Comparison of ENCODE assay signal across 9 cellular contexts in the genomic region with DNA sequence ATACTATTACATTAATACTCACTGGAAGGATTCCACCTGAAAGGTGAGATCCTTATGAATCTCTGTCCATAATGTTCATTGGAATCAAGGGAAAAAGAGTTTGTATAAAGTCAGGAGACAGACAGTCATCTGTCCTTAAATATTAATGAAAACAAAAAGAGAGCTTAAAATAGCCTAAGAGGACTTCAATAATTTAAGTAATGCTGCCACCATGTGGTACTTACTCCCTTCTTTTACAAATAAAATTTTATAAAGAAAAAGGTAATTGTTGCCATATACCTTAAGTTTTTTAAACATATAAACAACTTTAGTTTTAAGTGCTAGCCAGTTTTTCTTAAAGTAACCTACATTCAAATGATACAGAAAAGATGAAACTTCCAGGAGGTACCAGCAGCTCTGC. TPM values are rescaled to one million over a fixed set of nuclear protein-coding genes. Genes with fewer than 3 reads are reported as not detected.
DNase-seq lines count a peak whose midpoint lies in the region; ATAC-seq, FAIRE-seq and TF ChIP-seq lines count a peak whose summit lies in the region.
"Had no signal": no experiment of that assay in that cellular context is flagged by ENCODE, and none has a peak within 500 bp of the region (broad histone marks: within the 10 kb centered on the region; RNA-seq: fewer than 3 reads in every experiment).

No MANE protein-coding gene starts in this region.

- ATAC-seq in Panc1 = no peak

- no peak overlapping the region for H3K4me3 ChIP-seq in Panc1 (ENCODE audit: low read depth in 2 of 2, low read length in 2 of 2)
- H3K4me3 ChIP-seq in fibroblast of the aortic adventitia (ENCODE audit: low read depth, low read length) = no peak overlapping the region
- H3K4me3 ChIP-seq in transverse colon = no peak overlapping the region

- H3K27me3 ChIP-seq in Panc1 (ENCODE audit: control insufficient read depth, insufficient read depth, low read length) (no peaks in the 10 kb centered on the region), transverse colon (no peaks in the 10 kb centered on the region)

- TF ChIP-seq POLR2A in transverse colon (IDR thresholded peaks at IDR 0.05) = no peak

- in situ Hi-C loops in Panc1 (cut with HindIII; ENCODE audit: low pct_unique_long_range_greater_than_20kb, low sequenced_read_pairs) (no loop called here), transverse colon (cut with MboI; ENCODE audit: low pct_ligation_motif_present in 1 of 4, low pct_unique_long_range_greater_than_20kb in 1 of 4, low sequenced_read_pairs in 3 of 4) (no loop called here)

- TF ChIP-seq CTCF in Panc1 (IDR thresholded peaks at IDR 0.05) = peak; percentile 41; the same call in 1 of the 2 replicates
- peak; percentile 35 for TF ChIP-seq CTCF in fibroblast of the aortic adventitia (IDR thresholded peaks at IDR 0.05; ENCODE audit: insufficient read depth, low read length)
- TF ChIP-seq CTCF in transverse colon (IDR thresholded peaks at IDR 0.05) = peak in 1 of 5 experiments; percentile 16

- H3K27ac ChIP-seq in Panc1 (ENCODE audit: low read length) (no peak overlapping the region), transverse colon (no peak overlapping the region)

- CTCF ChIA-PET in Panc1 (lab: Charles Lee) = no interaction called here

- BruUV-seq in Panc1 (replicated peaks; lab: Mats Ljungman, UMichigan) = no TSS peak

- peak; percentile 14 for DNase-seq in A172 (ENCODE audit: low spot score)
- peak; percentile 48 for DNase-seq in EH (ENCODE audit: low read depth)
- DNase-seq in Panc1 (ENCODE audit: low read depth, low spot score) = no peak
- DNase-seq in fibroblast of the aortic adventitia (ENCODE audit: low read depth) = peak; percentile 73
- no peak for DNase-seq in GF-D8 (lab: John Stamatoyannopoulos, UW)
- DNase-seq in GM19239 (ENCODE audit: insufficient read length, low spot score) = no peak
- DNase-seq in NCI-H187 (lab: John Stamatoyannopoulos, UW) = no peak
- DNase-seq in transverse colon = no peak
- DNase-seq: RPMI8226 had no signal

- intact Hi-C loops in Panc1 (cut with micrococcal nuclease; ENCODE audit: unreplicated experiment) (loop anchor here (5.0 kb wide), 1 partner anchor 337 kb away; no protein-coding TSS in a partner anchor), transverse colon (cut with DNase I; ENCODE audit: low total_unique reads) (no loop called here)

- H3K9me3 ChIP-seq in Panc1 (ENCODE audit: control insufficient read depth, insufficient read depth, low read depth, low read length) (no peaks in the 10 kb centered on the region), transverse colon (no peaks in the 10 kb centered on the region)

- no peak for TF ChIP-seq EP300 in transverse colon (IDR thresholded peaks at IDR 0.05; ENCODE audit: low read depth)

- FAIRE-seq in GM19239 (lab: Jason Lieb, UNC) = no peak

- peaks cover 7% of the 10 kb centered on the region; the same call in 1 of the 2 replicates for H3K36me3 ChIP-seq in Panc1 (ENCODE audit: control insufficient read depth, insufficient read depth, low read length)
- H3K36me3 ChIP-seq in transverse colon = no peaks in the 10 kb centered on the region

- POLR2A ChIA-PET in Panc1 (lab: Charles Lee) = no interaction called here

- peaks cover 10% of the 10 kb centered on the region; the same call in 1 of the 2 replicates for H3K4me1 ChIP-seq in Panc1 (ENCODE audit: control insufficient read depth, insufficient read depth, low read length)
- H3K4me1 ChIP-seq in transverse colon = peaks cover 0 to 7% (median 3%) of the 10 kb centered on the region in 4 donors

RNA-seq across cellular contexts. Expression of a gene that starts 5.1 kb away (rescaled TPM):
- 13.2 and 13.5 TPM in 2 replicates for total RNA-seq in A172 (2014; rRNA removed; shearing (Covaris generic))
- 11.8 TPM for total RNA-seq in Panc1 (2021; ENCODE audit: unreplicated experiment)
- 10.7 TPM for polyA plus RNA-seq in Panc1 (2012; ENCODE audit: insufficient read length)
- total RNA-seq in fibroblast of the aortic adventitia (ENCODE audit: low replicate concordance) = 5.7 and 23.0 TPM in 2 replicates
- total RNA-seq in transverse colon = 10 to 100 TPM in 2 of 4 donors, 1 to 10 TPM in 2; 2.0 to 12.7 (median 10.3) TPM

RNA-seq across cellular contexts. Expression of a gene that starts 43.2 kb away (rescaled TPM):
- 114 and 117 TPM in 2 replicates for total RNA-seq in A172 (2014; rRNA removed; shearing (Covaris generic))
- 59.5 TPM for total RNA-seq in Panc1 (2021; ENCODE audit: unreplicated experiment)
- polyA plus RNA-seq in Panc1 (2012; ENCODE audit: insufficient read length) = 34.1 TPM
- total RNA-seq in fibroblast of the aortic adventitia (ENCODE audit: low replicate concordance) = 10.1 and 66.1 TPM in 2 replicates
- total RNA-seq in transverse colon = 10 to 100 TPM in 2 of 4 donors, not detected in 2; 14.9 to 27.0 TPM

Comparison
In these comparisons a context has a peak if more than half of its experiments do, and no peak if none do; other contexts are left out.
1. DNase-seq: peak in A172 (single experiment), EH (single experiment) and fibroblast of the aortic adventitia (single experiment); none in Panc1 (single experiment), GF-D8 (single experiment), GM19239 (single experiment), NCI-H187 (0 of 2) and transverse colon (single experiment).